25 cellular contexts compared by ENCODE assay signal in genomic region chr12:115235880-115236279, GRCh38.
"Had no signal": no experiment of that assay in that cellular context is flagged by ENCODE, and none has a peak within 500 bp of the region (broad histone marks: within the 10 kb centered on the region; RNA-seq: fewer than 3 reads in every experiment).

No MANE protein-coding gene starts in this region.

- H3K27me3 ChIP-seq: colonic mucosa, foreskin keratinocyte, gastrocnemius medialis, heart left ventricle had no signal

- H3K4me3 ChIP-seq: colonic mucosa, coronary artery, dorsolateral prefrontal cortex, esophagus muscularis mucosa, esophagus squamous epithelium, gastrocnemius medialis, gastroesophageal sphincter, heart left ventricle, heart right ventricle had no signal

- H3K27ac Mint-ChIP-seq: dendritic cell treated with granulocyte-macrophage colony-stimulating factor and Interleukin-4, amounts not matched to agents 40 ng/mL and 50 ng/mL, for 4 days; effector memory CD8-positive, alpha-beta T cell; endodermal cell had no signal

- H3K4me3 Mint-ChIP-seq: dendritic cell treated with granulocyte-macrophage colony-stimulating factor and Interleukin-4, amounts not matched to agents 40 ng/mL and 50 ng/mL, for 4 days; effector memory CD8-positive, alpha-beta T cell; endodermal cell had no signal

- H3K27me3 Mint-ChIP-seq: dendritic cell treated with granulocyte-macrophage colony-stimulating factor and Interleukin-4, amounts not matched to agents 40 ng/mL and 50 ng/mL, for 4 days; effector memory CD8-positive, alpha-beta T cell had no signal

- H3K9me3 Mint-ChIP-seq: dendritic cell treated with granulocyte-macrophage colony-stimulating factor and Interleukin-4, amounts not matched to agents 40 ng/mL and 50 ng/mL, for 4 days; endodermal cell had no signal

- ATAC-seq: effector memory CD8-positive, alpha-beta T cell; esophagus mucosa; foreskin keratinocyte; gastrocnemius medialis; gastroesophageal sphincter; heart left ventricle; heart right ventricle had no signal

- H3K4me1 ChIP-seq: colonic mucosa, esophagus muscularis mucosa, esophagus squamous epithelium, foreskin keratinocyte, gastrocnemius medialis, gastroesophageal sphincter, heart left ventricle, heart right ventricle had no signal

- DNase-seq: colonic mucosa; cortex of kidney; dermis blood vessel endothelial cell; dorsolateral prefrontal cortex; effector CD4-positive, alpha-beta T cell; effector CD8-positive, alpha-beta T cell; effector memory CD4-positive, alpha-beta T cell; effector memory CD8-positive, alpha-beta T cell; endodermal cell; erythroblast; esophagus squamous epithelium; foreskin fibroblast; foreskin keratinocyte; foreskin melanocyte; gastrocnemius medialis; glutamatergic neuron; head of caudate nucleus; heart left ventricle; heart right ventricle had no signal

- H3K36me3 ChIP-seq: colonic mucosa, esophagus muscularis mucosa, esophagus squamous epithelium, gastrocnemius medialis, gastroesophageal sphincter, heart left ventricle, heart right ventricle had no signal

- H3K27ac ChIP-seq: colonic mucosa, coronary artery, dorsolateral prefrontal cortex, epithelial cell of prostate, esophagus muscularis mucosa, esophagus squamous epithelium, foreskin keratinocyte, gastrocnemius medialis, gastroesophageal sphincter, heart left ventricle, heart right ventricle had no signal

- H3K9me3 ChIP-seq: colonic mucosa, esophagus muscularis mucosa, esophagus squamous epithelium, gastrocnemius medialis, gastroesophageal sphincter had no signal
